2 cellular contexts compared by ENCODE assay signal in the genomic region with DNA sequence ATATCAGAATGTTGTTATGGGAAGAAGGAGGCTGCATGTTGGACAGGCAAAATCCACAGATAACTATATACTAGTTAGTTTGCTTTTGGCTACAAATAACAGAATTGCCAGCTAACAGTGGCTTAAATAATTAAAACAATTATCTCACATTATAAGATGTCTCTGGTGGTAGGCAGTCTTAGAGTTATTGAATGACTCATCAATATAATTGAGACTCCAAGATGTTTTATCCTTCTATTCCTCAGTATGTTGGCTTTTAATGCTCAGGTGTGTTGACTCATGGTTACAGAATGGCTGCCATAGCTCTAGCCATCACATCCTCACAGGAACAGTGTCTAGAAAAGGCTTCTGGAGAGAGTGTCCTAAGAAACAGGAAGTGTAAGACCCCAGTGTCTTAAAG.
TF ChIP-seq lines count a peak whose summit lies in the region.

No MANE protein-coding gene starts in this region.

TF ChIP-seq in IMR-90, 13 proteins besides CTCF, POLR2A, EP300 and RAD21:
- TF ChIP-seq NFE2L2 (IDR thresholded peaks at IDR 0.05; ENCODE audit: low read depth, low read length) (peak; percentile 53), ELK1 (IDR thresholded peaks at IDR 0.05; ENCODE audit: borderline replicate concordance, low read depth, low read length) (no peak), BHLHE40 (IDR thresholded peaks at IDR 0.05; ENCODE audit: low read depth, low read length) (no peak)

TF ChIP-seq in K562, 482 proteins besides CTCF, POLR2A, EP300 and RAD21 (continues in another document):
- TF ChIP-seq, protein P1, sequence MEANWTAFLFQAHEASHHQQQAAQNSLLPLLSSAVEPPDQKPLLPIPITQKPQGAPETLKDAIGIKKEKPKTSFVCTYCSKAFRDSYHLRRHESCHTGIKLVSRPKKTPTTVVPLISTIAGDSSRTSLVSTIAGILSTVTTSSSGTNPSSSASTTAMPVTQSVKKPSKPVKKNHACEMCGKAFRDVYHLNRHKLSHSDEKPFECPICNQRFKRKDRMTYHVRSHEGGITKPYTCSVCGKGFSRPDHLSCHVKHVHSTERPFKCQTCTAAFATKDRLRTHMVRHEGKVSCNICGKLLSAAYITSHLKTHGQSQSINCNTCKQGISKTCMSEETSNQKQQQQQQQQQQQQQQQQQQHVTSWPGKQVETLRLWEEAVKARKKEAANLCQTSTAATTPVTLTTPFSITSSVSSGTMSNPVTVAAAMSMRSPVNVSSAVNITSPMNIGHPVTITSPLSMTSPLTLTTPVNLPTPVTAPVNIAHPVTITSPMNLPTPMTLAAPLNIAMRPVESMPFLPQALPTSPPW (CRISPR knock-in tag; IDR thresholded peaks at IDR 0.05) = no peak
- TF ChIP-seq KDM1A (IDR thresholded peaks at IDR 0.05) (no peak), CXXC5 (CRISPR knock-in tag; IDR thresholded peaks at IDR 0.05) (no peak), COPS2 (conservative IDR thresholded peaks at IDR 0.05) (no peak), SPI1 (IDR thresholded peaks at IDR 0.05; ENCODE audit: borderline replicate concordance, low read depth, low read length) (0 out of 2 replicates have a peak, but pooled peaks have one; percentile 30), LEF1 (IDR thresholded peaks at IDR 0.05) (no peak), NFE2L1 (tag; IDR thresholded peaks at IDR 0.05; ENCODE audit: borderline replicate concordance, low read depth) (peak; percentile 33; the same call in 1 of the 2 replicates), CCAR2 (IDR thresholded peaks at IDR 0.05; ENCODE audit: low read depth, low read length) (no peak), ELF1 (tag; IDR thresholded peaks at IDR 0.05) (no peak), C11orf30 (IDR thresholded peaks at IDR 0.05; ENCODE audit: low read depth) (0 out of 2 replicates have a peak, but pooled peaks have one; percentile 8), ZNF644 (tag; IDR thresholded peaks at IDR 0.05; ENCODE audit: low read depth) (no peak), ZC3H4 (CRISPR knock-in tag; IDR thresholded peaks at IDR 0.05; ENCODE audit: borderline replicate concordance) (no peak), TAF9B (IDR thresholded peaks at IDR 0.05; ENCODE audit: partially characterized antibody) (no peak), PBX2 (CRISPR knock-in tag; IDR thresholded peaks at IDR 0.05; ENCODE audit: low read depth) (no peak), PBX2 (tag; conservative IDR thresholded peaks at IDR 0.05; ENCODE audit: low read depth) (no peak), EGR1 (conservative IDR thresholded peaks at IDR 0.05) (no peak), SRSF7 (optimal IDR thresholded peaks at IDR 0.05; ENCODE audit: low read depth, low read length) (no peak), PRPF4 (IDR thresholded peaks at IDR 0.05; ENCODE audit: insufficient read depth, low read depth, low read length, poor library complexity, severe bottlenecking) (no peak), RBM34 (IDR thresholded peaks at IDR 0.05; ENCODE audit: borderline replicate concordance, insufficient read depth, low read length) (no peak), HDAC3 (IDR thresholded peaks at IDR 0.05; ENCODE audit: borderline replicate concordance, partially characterized antibody) (no peak), U2AF2 (optimal IDR thresholded peaks at IDR 0.05; ENCODE audit: low read depth, low read length) (no peak), SMC3 (conservative IDR thresholded peaks at IDR 0.05; ENCODE audit: insufficient read depth, low read depth, low read length) (no peak), ZNF23 (CRISPR knock-in tag; IDR thresholded peaks at IDR 0.05) (no peak), XRCC5 (IDR thresholded peaks at IDR 0.05; ENCODE audit: low read depth, low read length) (no peak), MAFG (tag; conservative IDR thresholded peaks at IDR 0.05) (peak; percentile 56; the same call in 1 of the 2 replicates), ZNF830 (CRISPR knock-in tag; IDR thresholded peaks at IDR 0.05) (no peak), MAFF (IDR thresholded peaks at IDR 0.05; ENCODE audit: low read length) (peak; percentile 25; the same call in 1 of the 2 replicates), ESRRB (CRISPR knock-in tag; IDR thresholded peaks at IDR 0.05; ENCODE audit: borderline replicate concordance) (no peak), ZNF316 (IDR thresholded peaks at IDR 0.05) (0 out of 2 replicates have a peak, but pooled peaks have one; percentile 26), ZNF778 (CRISPR knock-in tag; IDR thresholded peaks at IDR 0.05) (no peak), IRF2 (CRISPR knock-in tag; IDR thresholded peaks at IDR 0.05) (no peak), CEBPB (tag; IDR thresholded peaks at IDR 0.05) (no peak), CEBPZ (IDR thresholded peaks at IDR 0.05; ENCODE audit: borderline replicate concordance, low read depth, low read length) (no peak), ZFP36 (IDR thresholded peaks at IDR 0.05; ENCODE audit: low read depth, low read length, partially characterized antibody) (no peak), PHF21A (IDR thresholded peaks at IDR 0.05; ENCODE audit: borderline replicate concordance, low read depth) (no peak), ETV5 (CRISPR knock-in tag; IDR thresholded peaks at IDR 0.05; ENCODE audit: low read depth) (no peak), MNT (conservative IDR thresholded peaks at IDR 0.05) (no peak), CHD4 (IDR thresholded peaks at IDR 0.05; ENCODE audit: insufficient read depth, insufficient replicate concordance, low read depth, low read length, poor library complexity, severe bottlenecking) (no peak), STAT5B (CRISPR knock-in tag; IDR thresholded peaks at IDR 0.05) (no peak)
- TF ChIP-seq, protein P2, sequence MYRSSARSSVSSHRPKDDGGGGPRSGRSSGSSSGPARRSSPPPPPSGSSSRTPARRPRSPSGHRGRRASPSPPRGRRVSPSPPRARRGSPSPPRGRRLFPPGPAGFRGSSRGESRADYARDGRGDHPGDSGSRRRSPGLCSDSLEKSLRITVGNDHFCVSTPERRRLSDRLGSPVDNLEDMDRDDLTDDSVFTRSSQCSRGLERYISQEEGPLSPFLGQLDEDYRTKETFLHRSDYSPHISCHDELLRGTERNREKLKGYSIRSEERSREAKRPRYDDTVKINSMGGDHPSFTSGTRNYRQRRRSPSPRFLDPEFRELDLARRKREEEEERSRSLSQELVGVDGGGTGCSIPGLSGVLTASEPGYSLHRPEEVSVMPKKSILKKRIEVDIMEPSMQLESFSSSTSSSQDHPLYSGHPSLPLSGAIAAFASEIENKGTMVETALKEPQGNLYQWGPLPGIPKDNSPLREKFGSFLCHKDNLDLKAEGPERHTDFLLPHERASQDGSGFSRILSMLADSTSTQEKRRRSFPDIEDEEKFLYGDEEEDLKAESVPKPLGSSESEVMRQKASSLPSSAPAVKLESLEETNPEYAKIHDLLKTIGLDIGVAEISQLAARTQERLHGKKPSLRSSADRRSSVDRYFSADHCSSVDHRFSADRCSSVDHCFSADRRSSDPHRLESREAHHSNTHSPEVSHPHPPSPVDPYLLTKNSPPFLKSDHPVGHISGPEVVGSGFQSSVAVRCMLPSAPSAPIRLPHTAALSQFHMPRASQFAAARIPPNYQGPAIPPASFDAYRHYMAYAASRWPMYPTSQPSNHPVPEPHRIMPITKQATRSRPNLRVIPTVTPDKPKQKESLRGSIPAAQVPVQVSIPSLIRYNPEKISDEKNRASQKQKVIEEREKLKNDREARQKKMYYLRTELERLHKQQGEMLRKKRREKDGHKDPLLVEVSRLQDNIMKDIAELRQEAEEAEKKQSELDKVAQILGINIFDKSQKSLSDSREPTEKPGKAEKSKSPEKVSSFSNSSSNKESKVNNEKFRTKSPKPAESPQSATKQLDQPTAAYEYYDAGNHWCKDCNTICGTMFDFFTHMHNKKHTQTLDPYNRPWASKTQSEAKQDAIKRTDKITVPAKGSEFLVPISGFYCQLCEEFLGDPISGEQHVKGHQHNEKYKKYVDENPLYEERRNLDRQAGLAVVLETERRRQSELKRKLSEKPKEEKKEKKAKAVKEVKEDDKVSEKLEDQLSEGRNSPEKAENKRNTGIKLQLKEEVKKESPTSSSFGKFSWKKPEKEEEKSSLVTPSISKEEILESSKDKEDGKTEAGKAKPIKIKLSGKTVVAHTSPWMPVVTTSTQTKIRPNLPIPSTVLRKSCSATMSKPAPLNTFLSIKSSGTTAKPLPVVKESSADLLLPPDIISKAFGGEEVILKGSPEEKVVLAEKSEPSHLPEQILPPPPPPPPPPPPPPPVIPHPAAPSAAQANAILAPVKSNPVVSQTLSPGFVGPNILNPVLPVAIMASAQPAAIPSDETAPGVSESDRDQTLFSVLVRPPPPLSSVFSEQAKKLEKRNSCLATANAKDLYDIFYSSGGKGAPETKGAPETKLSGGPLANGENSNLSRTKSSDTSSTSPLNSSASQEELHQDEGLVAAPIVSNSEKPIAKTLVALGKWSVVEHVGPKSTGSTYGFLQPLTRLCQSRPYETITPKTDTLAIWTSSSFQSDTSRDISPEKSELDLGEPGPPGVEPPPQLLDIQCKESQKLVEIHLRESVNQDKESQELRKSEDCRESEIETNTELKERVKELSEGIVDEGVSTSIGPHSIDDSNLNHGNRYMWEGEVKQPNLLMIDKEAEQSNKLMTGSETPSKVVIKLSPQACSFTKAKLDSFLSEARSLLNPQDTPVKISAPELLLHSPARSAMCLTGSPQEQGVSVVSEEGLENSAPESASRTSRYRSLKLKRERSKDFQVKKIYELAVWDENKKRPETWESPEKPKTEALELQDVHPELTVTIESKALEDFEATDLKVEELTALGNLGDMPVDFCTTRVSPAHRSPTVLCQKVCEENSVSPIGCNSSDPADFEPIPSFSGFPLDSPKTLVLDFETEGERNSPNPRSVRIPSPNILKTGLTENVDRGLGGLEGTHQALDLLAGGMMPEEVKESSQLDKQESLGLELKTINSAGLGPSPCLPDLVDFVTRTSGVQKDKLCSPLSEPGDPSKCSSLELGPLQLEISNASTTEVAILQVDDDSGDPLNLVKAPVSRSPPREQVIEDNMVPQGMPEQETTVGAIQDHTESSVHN (IDR thresholded peaks at IDR 0.05; ENCODE audit: borderline replicate concordance in 1 of 2, low read depth in 1 of 2) = no peak
- TF ChIP-seq, protein P3, sequence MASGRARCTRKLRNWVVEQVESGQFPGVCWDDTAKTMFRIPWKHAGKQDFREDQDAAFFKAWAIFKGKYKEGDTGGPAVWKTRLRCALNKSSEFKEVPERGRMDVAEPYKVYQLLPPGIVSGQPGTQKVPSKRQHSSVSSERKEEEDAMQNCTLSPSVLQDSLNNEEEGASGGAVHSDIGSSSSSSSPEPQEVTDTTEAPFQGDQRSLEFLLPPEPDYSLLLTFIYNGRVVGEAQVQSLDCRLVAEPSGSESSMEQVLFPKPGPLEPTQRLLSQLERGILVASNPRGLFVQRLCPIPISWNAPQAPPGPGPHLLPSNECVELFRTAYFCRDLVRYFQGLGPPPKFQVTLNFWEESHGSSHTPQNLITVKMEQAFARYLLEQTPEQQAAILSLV (tag; IDR thresholded peaks at IDR 0.05) = no peak
- TF ChIP-seq, protein P4, sequence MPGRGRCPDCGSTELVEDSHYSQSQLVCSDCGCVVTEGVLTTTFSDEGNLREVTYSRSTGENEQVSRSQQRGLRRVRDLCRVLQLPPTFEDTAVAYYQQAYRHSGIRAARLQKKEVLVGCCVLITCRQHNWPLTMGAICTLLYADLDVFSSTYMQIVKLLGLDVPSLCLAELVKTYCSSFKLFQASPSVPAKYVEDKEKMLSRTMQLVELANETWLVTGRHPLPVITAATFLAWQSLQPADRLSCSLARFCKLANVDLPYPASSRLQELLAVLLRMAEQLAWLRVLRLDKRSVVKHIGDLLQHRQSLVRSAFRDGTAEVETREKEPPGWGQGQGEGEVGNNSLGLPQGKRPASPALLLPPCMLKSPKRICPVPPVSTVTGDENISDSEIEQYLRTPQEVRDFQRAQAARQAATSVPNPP (IDR thresholded peaks at IDR 0.05; ENCODE audit: borderline replicate concordance, insufficient read depth, insufficient read length) = no peak
